In the genomic region with DNA sequence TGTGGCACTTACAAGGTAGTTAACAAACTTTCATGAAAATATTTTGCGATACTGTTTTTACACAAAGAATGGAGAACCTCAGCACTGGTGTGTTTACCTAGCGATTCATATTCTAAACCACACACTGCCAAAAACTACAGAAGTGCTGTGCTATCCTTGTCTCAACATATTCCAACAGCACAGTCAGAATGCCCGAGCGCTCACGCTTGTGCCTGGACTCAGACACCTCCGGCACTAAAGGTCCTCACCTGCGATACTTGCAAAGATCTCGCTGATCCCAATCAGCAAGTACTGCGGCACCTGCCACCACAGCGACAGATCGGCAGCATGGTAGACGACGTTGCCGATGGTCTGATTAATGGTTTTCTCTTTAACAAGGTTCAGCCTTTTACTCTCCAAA, we compare ENCODE assay signal across 1 cellular context.
TF ChIP-seq lines count a peak whose summit lies in the region.

No MANE protein-coding gene starts in this region.

TF ChIP-seq in GM12878, 131 proteins besides CTCF, POLR2A, EP300 and RAD21:
- TF ChIP-seq ETV6 (conservative IDR thresholded peaks at IDR 0.05 in 1 of 2, IDR thresholded peaks at IDR 0.05 in 1 of 2; ENCODE audit: borderline replicate concordance in 1 of 2, low read depth in 1 of 2) (no peak), POLR2AphosphoS5 (IDR thresholded peaks at IDR 0.05; ENCODE audit: low read length) (peak; percentile 47)
- TF ChIP-seq, protein P1, sequence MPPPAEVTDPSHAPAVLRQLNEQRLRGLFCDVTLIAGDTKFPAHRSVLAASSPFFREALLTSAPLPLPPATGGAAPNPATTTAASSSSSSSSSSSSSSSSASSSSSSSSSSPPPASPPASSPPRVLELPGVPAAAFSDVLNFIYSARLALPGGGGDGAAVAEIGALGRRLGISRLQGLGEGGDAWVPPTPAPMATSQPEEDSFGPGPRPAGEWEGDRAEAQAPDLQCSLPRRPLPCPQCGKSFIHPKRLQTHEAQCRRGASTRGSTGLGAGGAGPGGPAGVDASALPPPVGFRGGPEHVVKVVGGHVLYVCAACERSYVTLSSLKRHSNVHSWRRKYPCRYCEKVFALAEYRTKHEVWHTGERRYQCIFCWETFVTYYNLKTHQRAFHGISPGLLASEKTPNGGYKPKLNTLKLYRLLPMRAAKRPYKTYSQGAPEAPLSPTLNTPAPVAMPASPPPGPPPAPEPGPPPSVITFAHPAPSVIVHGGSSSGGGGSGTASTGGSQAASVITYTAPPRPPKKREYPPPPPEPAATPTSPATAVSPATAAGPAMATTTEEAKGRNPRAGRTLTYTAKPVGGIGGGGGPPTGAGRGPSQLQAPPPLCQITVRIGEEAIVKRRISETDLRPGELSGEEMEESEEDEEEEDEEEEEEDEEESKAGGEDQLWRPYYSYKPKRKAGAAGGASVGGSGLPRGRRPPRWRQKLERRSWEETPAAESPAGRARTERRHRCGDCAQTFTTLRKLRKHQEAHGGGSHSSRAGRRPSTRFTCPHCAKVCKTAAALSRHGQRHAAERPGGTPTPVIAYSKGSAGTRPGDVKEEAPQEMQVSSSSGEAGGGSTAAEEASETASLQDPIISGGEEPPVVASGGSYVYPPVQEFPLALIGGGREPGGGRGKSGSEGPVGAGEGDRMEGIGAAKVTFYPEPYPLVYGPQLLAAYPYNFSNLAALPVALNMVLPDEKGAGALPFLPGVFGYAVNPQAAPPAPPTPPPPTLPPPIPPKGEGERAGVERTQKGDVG (CRISPR knock-in tag; IDR thresholded peaks at IDR 0.05), result no peak
- TF ChIP-seq, protein P2, sequence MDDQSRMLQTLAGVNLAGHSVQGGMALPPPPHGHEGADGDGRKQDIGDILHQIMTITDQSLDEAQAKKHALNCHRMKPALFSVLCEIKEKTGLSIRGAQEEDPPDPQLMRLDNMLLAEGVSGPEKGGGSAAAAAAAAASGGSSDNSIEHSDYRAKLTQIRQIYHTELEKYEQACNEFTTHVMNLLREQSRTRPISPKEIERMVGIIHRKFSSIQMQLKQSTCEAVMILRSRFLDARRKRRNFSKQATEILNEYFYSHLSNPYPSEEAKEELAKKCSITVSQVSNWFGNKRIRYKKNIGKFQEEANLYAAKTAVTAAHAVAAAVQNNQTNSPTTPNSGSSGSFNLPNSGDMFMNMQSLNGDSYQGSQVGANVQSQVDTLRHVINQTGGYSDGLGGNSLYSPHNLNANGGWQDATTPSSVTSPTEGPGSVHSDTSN (IDR thresholded peaks at IDR 0.05; ENCODE audit: insufficient replicate concordance, low read depth, low read length), result no peak
- TF ChIP-seq, protein P3, sequence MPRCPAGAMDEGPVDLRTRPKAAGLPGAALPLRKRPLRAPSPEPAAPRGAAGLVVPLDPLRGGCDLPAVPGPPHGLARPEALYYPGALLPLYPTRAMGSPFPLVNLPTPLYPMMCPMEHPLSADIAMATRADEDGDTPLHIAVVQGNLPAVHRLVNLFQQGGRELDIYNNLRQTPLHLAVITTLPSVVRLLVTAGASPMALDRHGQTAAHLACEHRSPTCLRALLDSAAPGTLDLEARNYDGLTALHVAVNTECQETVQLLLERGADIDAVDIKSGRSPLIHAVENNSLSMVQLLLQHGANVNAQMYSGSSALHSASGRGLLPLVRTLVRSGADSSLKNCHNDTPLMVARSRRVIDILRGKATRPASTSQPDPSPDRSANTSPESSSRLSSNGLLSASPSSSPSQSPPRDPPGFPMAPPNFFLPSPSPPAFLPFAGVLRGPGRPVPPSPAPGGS (IDR thresholded peaks at IDR 0.05; ENCODE audit: borderline replicate concordance, insufficient read depth, low read depth, low read length, poor library complexity, severe bottlenecking), result peak; percentile 81
TF ChIP-seq in GM12878: peak in this region for 2.
